8 cellular contexts compared by ENCODE assay signal in genomic region chr4:84582988-84583870, GRCh38. TPM values are rescaled to one million over a fixed set of nuclear protein-coding genes. Genes with fewer than 3 reads are reported as not detected.
A peak's percentile ranks its signal among the peaks of the same experiment; 100 is the strongest.
DNase-seq lines count a peak whose midpoint lies in the region; ATAC-seq lines count a peak whose summit lies in the region.

Gene CDS1 (plus strand): TSS chr4:84583127. CDS start chr4:84583402, 275 bp downstream.

- peak in 1 of 3 donors; percentile 57 for DNase-seq in CD4-positive, CD25-positive, alpha-beta regulatory T cell
- DNase-seq in SHP77 (lab: John Stamatoyannopoulos, UW): peak; percentile 38 to 73
- peak in 36 of 61 donors; percentile 1 to 83 (median 54) for DNase-seq in caudate nucleus (lab: John Stamatoyannopoulos, UW)
- peak; percentile 74 for DNase-seq in left kidney (ENCODE audit: low read depth, low spot score)
- peak; percentile 2 to 52 for DNase-seq in stimulated activated effector memory CD8-positive, alpha-beta T cell treated with anti-CD3 and anti-CD28 coated beads, Interleukin-12 subunit alpha, Interleukin-12 subunit beta, amount 100 ng/mL, for 72 hours (ENCODE audit: low spot score in 2 of 2)
- no peak for DNase-seq in GM19240 (ENCODE audit: insufficient read length, low spot score)

- H3K4me1 Mint-ChIP-seq in CD4-positive, CD25-positive, alpha-beta regulatory T cell: peaks cover 6 to 22% (median 14%) of the 10 kb centered on the region in 4 donors
- H3K4me1 Mint-ChIP-seq in stimulated activated effector memory CD8-positive, alpha-beta T cell treated with anti-CD3 and anti-CD28 coated beads, Interleukin-12 subunit alpha, Interleukin-12 subunit beta, amount 100 ng/mL, for 72 hours: peaks cover 14% of the 10 kb centered on the region

- peaks cover 25% of the 10 kb centered on the region for H3K27me3 ChIP-seq in CD4-positive, CD25-positive, alpha-beta regulatory T cell (ENCODE audit: control insufficient read depth, insufficient read depth, low read length)

- H3K27ac ChIP-seq in CD4-positive, CD25-positive, alpha-beta regulatory T cell (ENCODE audit: insufficient read depth, low read length, poor library complexity, severe bottlenecking): no peak within 1 kb of the TSS
- peak within 1 kb of the TSS; percentile 74 for H3K27ac ChIP-seq in caudate nucleus (ENCODE audit: low read depth, low read length)

- no peaks in the 10 kb centered on the region for H3K9me3 ChIP-seq in CD4-positive, CD25-positive, alpha-beta regulatory T cell (ENCODE audit: control insufficient read depth in 2 of 2, low read length in 2 of 2)

- peak within 1 kb of the TSS in 2 of 3 donors; percentile 27 to 86 for H3K27ac Mint-ChIP-seq in CD4-positive, CD25-positive, alpha-beta regulatory T cell
- no peak within 1 kb of the TSS for H3K27ac Mint-ChIP-seq in stimulated activated effector memory CD8-positive, alpha-beta T cell treated with anti-CD3 and anti-CD28 coated beads, Interleukin-12 subunit alpha, Interleukin-12 subunit beta, amount 100 ng/mL, for 72 hours

- H3K36me3 ChIP-seq in CD4-positive, CD25-positive, alpha-beta regulatory T cell (ENCODE audit: control insufficient read depth, insufficient read depth, low read length): no peaks in the 10 kb centered on the region

- peak within 1 kb of the TSS; percentile 66 to 96 (median 88) for H3K4me3 Mint-ChIP-seq in CD4-positive, CD25-positive, alpha-beta regulatory T cell
- H3K4me3 Mint-ChIP-seq in stimulated activated effector memory CD8-positive, alpha-beta T cell treated with anti-CD3 and anti-CD28 coated beads, Interleukin-12 subunit alpha, Interleukin-12 subunit beta, amount 100 ng/mL, for 72 hours: peak within 1 kb of the TSS; percentile 63

- peaks cover 41% of the 10 kb centered on the region for H3K27me3 Mint-ChIP-seq in CD4-positive, CD25-positive, alpha-beta regulatory T cell

- ATAC-seq in CD4-positive, CD25-positive, alpha-beta regulatory T cell (ENCODE audit: low read depth in 2 of 2): peak; percentile 66
- ATAC-seq in GM19035 (IDR thresholded peaks at IDR 0.05; ENCODE audit: unreplicated experiment) (peak; percentile 56), HG03159 (IDR thresholded peaks at IDR 0.05; ENCODE audit: unreplicated experiment) (peak; percentile 38)
- ATAC-seq in stimulated activated effector memory CD8-positive, alpha-beta T cell treated with anti-CD3 and anti-CD28 coated beads, Interleukin-12 subunit alpha, Interleukin-12 subunit beta, amount 100 ng/mL, for 72 hours: peak; percentile 64

- peaks cover 0 to 8% (median 3%) of the 10 kb centered on the region in 7 donors for H3K9me3 Mint-ChIP-seq in CD4-positive, CD25-positive, alpha-beta regulatory T cell
- peaks cover 5% of the 10 kb centered on the region for H3K9me3 Mint-ChIP-seq in stimulated activated effector memory CD8-positive, alpha-beta T cell treated with anti-CD3 and anti-CD28 coated beads, Interleukin-12 subunit alpha, Interleukin-12 subunit beta, amount 100 ng/mL, for 72 hours

- H3K4me1 ChIP-seq in CD4-positive, CD25-positive, alpha-beta regulatory T cell (ENCODE audit: control insufficient read depth, insufficient read depth, low read length, poor library complexity, severe bottlenecking): peaks cover 16% of the 10 kb centered on the region

- peak within 1 kb of the TSS; percentile 38 for H3K4me3 ChIP-seq in CD4-positive, CD25-positive, alpha-beta regulatory T cell (ENCODE audit: low read depth, low read length)

- no peaks in the 10 kb centered on the region for H3K36me3 Mint-ChIP-seq in CD4-positive, CD25-positive, alpha-beta regulatory T cell
- H3K36me3 Mint-ChIP-seq in stimulated activated effector memory CD8-positive, alpha-beta T cell treated with anti-CD3 and anti-CD28 coated beads, Interleukin-12 subunit alpha, Interleukin-12 subunit beta, amount 100 ng/mL, for 72 hours: no peaks in the 10 kb centered on the region

RNA-seq across cellular contexts. Expression of gene CDS1, which starts in this region (rescaled TPM):
- 0.22 TPM for total RNA-seq in CD4-positive, CD25-positive, alpha-beta regulatory T cell
- under 1 TPM in 3 of 4 donors, not detected in 1; 0.09 to 0.15 (median 0.11) TPM for polyA plus RNA-seq in CD4-positive, CD25-positive, alpha-beta regulatory T cell

Comparison
In these comparisons a context has a peak if more than half of its experiments do, and no peak if none do; other contexts are left out.
1. Peak in ATAC-seq and H3K4me3 ChIP-seq in CD4-positive, CD25-positive, alpha-beta regulatory T cell; RNA of the gene not detected or under 1 TPM.